1 cellular context compared by ENCODE assay signal in genomic region chr6:35427435-35427834, GRCh38.
TF ChIP-seq lines count a peak whose summit lies in the region.

No MANE protein-coding gene starts in this region.

TF ChIP-seq in WTC11, 78 proteins besides CTCF, POLR2A, EP300 and RAD21 (continued from another document):
- TF ChIP-seq ATF2 (CRISPR knock-in tag; IDR thresholded peaks at IDR 0.05; ENCODE audit: borderline replicate concordance, low read depth) (no peak), ZNF281 (CRISPR knock-in tag; IDR thresholded peaks at IDR 0.05) (no peak), ZNF423 (CRISPR knock-in tag; IDR thresholded peaks at IDR 0.05) (no peak), PRRX2 (CRISPR knock-in tag; IDR thresholded peaks at IDR 0.05) (no peak), ZNF416 (CRISPR knock-in tag; IDR thresholded peaks at IDR 0.05) (no peak), ZNF532 (CRISPR knock-in tag; IDR thresholded peaks at IDR 0.05; ENCODE audit: borderline replicate concordance) (no peak), CREB1 (CRISPR knock-in tag; IDR thresholded peaks at IDR 0.05) (no peak)
